Comparison of ENCODE assay signal across 9 cellular contexts in the genomic region with DNA sequence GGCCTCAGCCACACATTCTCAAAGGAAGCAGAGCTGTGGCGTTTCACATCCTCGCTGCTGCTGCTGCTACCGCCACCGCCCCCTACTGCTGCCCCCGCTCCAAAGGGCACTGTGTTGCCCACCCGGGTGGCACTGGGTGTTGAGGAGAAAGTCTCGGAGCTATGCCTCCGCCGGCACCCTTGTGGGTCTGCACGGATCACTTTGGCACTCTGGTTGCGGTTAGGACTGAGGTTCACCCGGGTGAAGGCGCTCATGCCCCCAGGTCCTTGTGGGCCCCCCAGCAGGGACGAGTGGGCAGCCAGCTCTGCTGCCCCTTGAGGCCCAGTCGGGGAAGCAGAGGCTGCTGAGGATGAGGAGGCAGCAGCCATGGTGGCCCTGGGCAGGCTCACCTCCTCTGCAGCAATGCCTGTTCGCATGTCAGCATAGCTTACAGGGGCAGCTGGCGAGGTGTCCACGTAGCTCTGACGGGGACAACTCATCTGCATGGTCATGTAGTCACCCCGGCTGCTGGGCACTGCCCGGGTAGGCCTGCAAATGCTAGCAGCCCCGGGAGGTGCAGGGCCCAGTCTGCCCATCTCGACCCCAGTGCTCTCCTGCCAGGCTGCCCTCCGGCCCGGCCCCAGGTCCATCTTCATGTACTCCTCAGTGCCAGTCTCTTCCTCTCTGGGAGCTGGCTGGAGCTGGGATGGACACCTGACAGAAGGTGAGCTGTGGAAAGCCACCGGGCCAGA. TPM values are rescaled to one million over a fixed set of nuclear protein-coding genes. Genes with fewer than 3 reads are reported as not detected.
DNase-seq lines count a peak whose midpoint lies in the region; ATAC-seq and TF ChIP-seq lines count a peak whose summit lies in the region.
"Had no signal": no experiment of that assay in that cellular context is flagged by ENCODE, and none has a peak within 500 bp of the region (broad histone marks: within the 10 kb centered on the region; RNA-seq: fewer than 3 reads in every experiment).

No MANE protein-coding gene starts in this region.

- H3K36me3 ChIP-seq in mesodermal cell (ENCODE audit: control insufficient read depth, insufficient read depth, low read length) (peaks cover 70% of the 10 kb centered on the region), uterus (no peaks in the 10 kb centered on the region)

- peaks cover 58% of the 10 kb centered on the region for H3K4me1 Mint-ChIP-seq in activated CD8-positive, alpha-beta T cell treated with anti-CD3 and anti-CD28 coated beads for 36 hours (ENCODE audit: low read depth)
- peaks cover 70% of the 10 kb centered on the region for H3K4me1 Mint-ChIP-seq in activated CD8-positive, alpha-beta T cell treated with anti-CD3 and anti-CD28 coated beads, Interleukin-2, amount 10 ng/mL, durations not matched to agents 7 days and 5 days (ENCODE audit: low read depth)
- H3K4me1 Mint-ChIP-seq in stimulated activated naive CD8-positive, alpha-beta T cell treated with anti-CD3 and anti-CD28 coated beads, Interleukin-15, amount 100 ng/mL, for 72 hours, result peaks cover 76% of the 10 kb centered on the region

- POLR2A ChIA-PET in activated CD8-positive, alpha-beta T cell treated with anti-CD3 and anti-CD28 coated beads for 36 hours (lab: Charles Lee), result interaction anchor here (0.6 to 2.9 kb wide), 2 partner anchors 40 to 305 kb away, joined by 5 to 9 read pairs; a partner anchor contains a TSS
- POLR2A ChIA-PET in activated CD8-positive, alpha-beta T cell treated with anti-CD3 and anti-CD28 coated beads, Interleukin-2, amount 10 ng/mL, durations not matched to agents 7 days and 5 days (lab: Charles Lee), result no interaction called here

- no peak overlapping the region for H3K4me3 Mint-ChIP-seq in activated CD8-positive, alpha-beta T cell treated with anti-CD3 and anti-CD28 coated beads for 36 hours
- H3K4me3 Mint-ChIP-seq in activated CD8-positive, alpha-beta T cell treated with anti-CD3 and anti-CD28 coated beads, Interleukin-2, amount 10 ng/mL, durations not matched to agents 7 days and 5 days, result no peak overlapping the region
- H3K4me3 Mint-ChIP-seq in stimulated activated naive CD8-positive, alpha-beta T cell treated with anti-CD3 and anti-CD28 coated beads, Interleukin-15, amount 100 ng/mL, for 72 hours, result no peak overlapping the region

- no peak for TF ChIP-seq POLR2A in uterus (IDR thresholded peaks at IDR 0.05)

- H3K27ac ChIP-seq in dorsolateral prefrontal cortex (peak overlapping the region in 49 of 59 donors; percentile 4 to 84 (median 52)), mesodermal cell (ENCODE audit: low read depth, low read length, severe bottlenecking) (peak overlapping the region; percentile 41), uterus (peak overlapping the region; percentile 93 to 96)

- intact Hi-C loops in activated CD8-positive, alpha-beta T cell treated with anti-CD3 and anti-CD28 coated beads for 36 hours (cut with micrococcal nuclease), result no loop called here
- intact Hi-C loops in dorsolateral prefrontal cortex (cut with DNase I), result loop anchor here (5.0 to 10.0 kb wide), 5 partner anchors 581 to 1123 kb away; no protein-coding TSS in a partner anchor
- intact Hi-C loops in uterus (cut with DNase I; ENCODE audit: low total_unique reads), result loop anchor here (5.0 to 10.0 kb wide), 2 partner anchors 161 to 678 kb away; no protein-coding TSS in a partner anchor

- no peaks in the 10 kb centered on the region for H3K9me3 ChIP-seq in mesodermal cell (ENCODE audit: control insufficient read depth, low read length)
- no peaks in the 10 kb centered on the region for H3K9me3 ChIP-seq in uterus

- H3K27ac Mint-ChIP-seq in activated CD8-positive, alpha-beta T cell treated with anti-CD3 and anti-CD28 coated beads for 36 hours, result no peak overlapping the region
- no peak overlapping the region for H3K27ac Mint-ChIP-seq in activated CD8-positive, alpha-beta T cell treated with anti-CD3 and anti-CD28 coated beads, Interleukin-2, amount 10 ng/mL, durations not matched to agents 7 days and 5 days
- H3K27ac Mint-ChIP-seq in stimulated activated naive CD8-positive, alpha-beta T cell treated with anti-CD3 and anti-CD28 coated beads, Interleukin-15, amount 100 ng/mL, for 72 hours, result no peak overlapping the region

- no peaks in the 10 kb centered on the region for H3K27me3 Mint-ChIP-seq in activated CD8-positive, alpha-beta T cell treated with anti-CD3 and anti-CD28 coated beads for 36 hours
- H3K27me3 Mint-ChIP-seq in activated CD8-positive, alpha-beta T cell treated with anti-CD3 and anti-CD28 coated beads, Interleukin-2, amount 10 ng/mL, durations not matched to agents 7 days and 5 days (ENCODE audit: low read depth), result no peaks in the 10 kb centered on the region
- H3K27me3 Mint-ChIP-seq in stimulated activated naive CD8-positive, alpha-beta T cell treated with anti-CD3 and anti-CD28 coated beads, Interleukin-15, amount 100 ng/mL, for 72 hours, result no peaks in the 10 kb centered on the region

- 86 to 89% methylated on average over 19 to 20 of the region's 26 CpGs for WGBS in mesodermal cell (ENCODE audit: insufficient coverage in 2 of 2), 2 experiments

- TF ChIP-seq CTCF in activated CD8-positive, alpha-beta T cell treated with anti-CD3 and anti-CD28 coated beads for 36 hours (IDR thresholded peaks at IDR 0.05), result no peak
- TF ChIP-seq CTCF in dorsolateral prefrontal cortex (IDR thresholded peaks at IDR 0.05 in 54 of 56, conservative IDR thresholded peaks at IDR 0.05 in 2 of 56; ENCODE audit: low read depth in 1 of 56, partially characterized antibody in 56 of 56) (no peak), uterus (IDR thresholded peaks at IDR 0.05) (no peak)

- H3K27me3 ChIP-seq in dorsolateral prefrontal cortex (no peaks in the 10 kb centered on the region), uterus (no peaks in the 10 kb centered on the region)

- H3K4me3 ChIP-seq in dorsolateral prefrontal cortex (peak overlapping the region in 56 of 59 donors; percentile 3 to 89 (median 72)), mesodermal cell (ENCODE audit: extremely low read depth, insufficient read depth, low read length, poor library complexity, severe bottlenecking) (peak overlapping the region; percentile 85), uterus (peak overlapping the region; percentile 67 to 69)

- peaks cover 14% of the 10 kb centered on the region for H3K36me3 Mint-ChIP-seq in activated CD8-positive, alpha-beta T cell treated with anti-CD3 and anti-CD28 coated beads for 36 hours (ENCODE audit: low read depth)
- H3K36me3 Mint-ChIP-seq in activated CD8-positive, alpha-beta T cell treated with anti-CD3 and anti-CD28 coated beads, Interleukin-2, amount 10 ng/mL, durations not matched to agents 7 days and 5 days (ENCODE audit: low read depth), result peaks cover 38% of the 10 kb centered on the region

- H3K4me1 ChIP-seq in mesodermal cell (ENCODE audit: control insufficient read depth, insufficient read depth, low read length, poor library complexity, severe bottlenecking), result peaks cover 21% of the 10 kb centered on the region
- peaks cover 0 to 5% of the 10 kb centered on the region in 2 donors for H3K4me1 ChIP-seq in uterus

- no peaks in the 10 kb centered on the region for H3K9me3 Mint-ChIP-seq in activated CD8-positive, alpha-beta T cell treated with anti-CD3 and anti-CD28 coated beads for 36 hours
- no peaks in the 10 kb centered on the region for H3K9me3 Mint-ChIP-seq in activated CD8-positive, alpha-beta T cell treated with anti-CD3 and anti-CD28 coated beads, Interleukin-2, amount 10 ng/mL, durations not matched to agents 7 days and 5 days (ENCODE audit: insufficient read depth)
- no peaks in the 10 kb centered on the region for H3K9me3 Mint-ChIP-seq in stimulated activated naive CD8-positive, alpha-beta T cell treated with anti-CD3 and anti-CD28 coated beads, Interleukin-15, amount 100 ng/mL, for 72 hours

- peak; percentile 4 for DNase-seq in activated CD8-positive, alpha-beta T cell treated with anti-CD3 and anti-CD28 coated beads for 36 hours
- DNase-seq in activated CD8-positive, alpha-beta T cell treated with anti-CD3 and anti-CD28 coated beads, Interleukin-2, amount 10 ng/mL, durations not matched to agents 7 days and 5 days, result no peak
- DNase-seq in dorsolateral prefrontal cortex (peak in 3 of 10 donors; percentile 28 to 54 (median 45)), uterus (peak; percentile 27 to 29), cortex of kidney (lab: John Stamatoyannopoulos, UW) (no peak)
- no peak for DNase-seq in stimulated activated naive CD8-positive, alpha-beta T cell treated with anti-CD3 and anti-CD28 coated beads, Interleukin-15, amount 100 ng/mL, for 72 hours
- no peak for DNase-seq in stimulated activated CD4-positive, alpha-beta T cell treated with anti-CD3 and anti-CD28 coated beads, Interleukin-2, amount 100 ng/mL, for 48 hours
- DNase-seq: NCI-H1105 had no signal

- ATAC-seq in activated CD8-positive, alpha-beta T cell treated with anti-CD3 and anti-CD28 coated beads for 36 hours, result no peak
- ATAC-seq in activated CD8-positive, alpha-beta T cell treated with anti-CD3 and anti-CD28 coated beads, Interleukin-2, amount 10 ng/mL, durations not matched to agents 7 days and 5 days, result no peak
- no peak for ATAC-seq in stimulated activated naive CD8-positive, alpha-beta T cell treated with anti-CD3 and anti-CD28 coated beads, Interleukin-15, amount 100 ng/mL, for 72 hours

- CTCF ChIA-PET in activated CD8-positive, alpha-beta T cell treated with anti-CD3 and anti-CD28 coated beads for 36 hours (lab: Charles Lee), result interaction anchor here (1.2 kb wide), 1 partner anchor 27 kb away, joined by 3 read pairs; no protein-coding TSS in a partner anchor
- CTCF ChIA-PET in activated CD8-positive, alpha-beta T cell treated with anti-CD3 and anti-CD28 coated beads, Interleukin-2, amount 10 ng/mL, durations not matched to agents 7 days and 5 days (lab: Charles Lee), result interaction anchor here (1.2 to 1.5 kb wide), 2 partner anchors 25 to 60 kb away, joined by 3 to 4 read pairs; no protein-coding TSS in a partner anchor

RNA-seq across cellular contexts. Expression of a gene that starts 4.2 kb away (rescaled TPM):
- 1 to 10 TPM; 3.5 to 4.0 TPM for total RNA-seq in activated CD8-positive, alpha-beta T cell treated with anti-CD3 and anti-CD28 coated beads for 36 hours
- 1 to 10 TPM; 7.3 to 9.6 TPM for total RNA-seq in activated CD8-positive, alpha-beta T cell treated with anti-CD3 and anti-CD28 coated beads, Interleukin-2, amount 10 ng/mL, durations not matched to agents 7 days and 5 days
- total RNA-seq in dorsolateral prefrontal cortex, result 10 to 100 TPM in 110 of 120 experiments, 1 to 10 TPM in 10; 6.8 to 23.0 (median 14.4) TPM
- 48.3 TPM for polyA plus RNA-seq in mesodermal cell (2013, experiment 1 of 2)
- polyA plus RNA-seq in mesodermal cell (2013, experiment 2 of 2), result 46.9 TPM
- 10 to 100 TPM; 11.5 to 54.2 (median 29.5) TPM for total RNA-seq in uterus

RNA-seq across cellular contexts. Expression of a gene that starts 40.4 kb away (rescaled TPM):
- 10 to 100 TPM; 34.3 to 35.9 TPM for total RNA-seq in activated CD8-positive, alpha-beta T cell treated with anti-CD3 and anti-CD28 coated beads for 36 hours
- 10 to 100 TPM; 23.4 to 29.5 TPM for total RNA-seq in activated CD8-positive, alpha-beta T cell treated with anti-CD3 and anti-CD28 coated beads, Interleukin-2, amount 10 ng/mL, durations not matched to agents 7 days and 5 days
- 10 to 100 TPM; 36.7 to 99.9 (median 61.0) TPM for total RNA-seq in dorsolateral prefrontal cortex
- polyA plus RNA-seq in mesodermal cell (2013, experiment 1 of 2), result 15.4 TPM
- polyA plus RNA-seq in mesodermal cell (2013, experiment 2 of 2), result 17.0 TPM
- 10 to 100 TPM; 19.5 to 91.5 (median 47.3) TPM for total RNA-seq in uterus

Comparison
In these comparisons a context has a peak if more than half of its experiments do, and no peak if none do; other contexts are left out.
1. DNase-seq: peak in activated CD8-positive, alpha-beta T cell treated with anti-CD3 and anti-CD28 coated beads for 36 hours (single experiment) and uterus (2 of 2); none in activated CD8-positive, alpha-beta T cell treated with anti-CD3 and anti-CD28 coated beads, Interleukin-2, amount 10 ng/mL, durations not matched to agents 7 days and 5 days (single experiment), stimulated activated naive CD8-positive, alpha-beta T cell treated with anti-CD3 and anti-CD28 coated beads, Interleukin-15, amount 100 ng/mL, for 72 hours (0 of 2), cortex of kidney (single experiment) and stimulated activated CD4-positive, alpha-beta T cell treated with anti-CD3 and anti-CD28 coated beads, Interleukin-2, amount 100 ng/mL, for 48 hours (0 of 2).
2. H3K27ac ChIP-seq: peak in every context shown above with its lines; median percentile 94 in uterus; 52 in dorsolateral prefrontal cortex; 41 in mesodermal cell.
3. Peak in every context shown above with its lines, with median percentiles within 50 percentile points of each other: H3K4me3 ChIP-seq.